8 cellular contexts compared by ENCODE assay signal in the genomic region with DNA sequence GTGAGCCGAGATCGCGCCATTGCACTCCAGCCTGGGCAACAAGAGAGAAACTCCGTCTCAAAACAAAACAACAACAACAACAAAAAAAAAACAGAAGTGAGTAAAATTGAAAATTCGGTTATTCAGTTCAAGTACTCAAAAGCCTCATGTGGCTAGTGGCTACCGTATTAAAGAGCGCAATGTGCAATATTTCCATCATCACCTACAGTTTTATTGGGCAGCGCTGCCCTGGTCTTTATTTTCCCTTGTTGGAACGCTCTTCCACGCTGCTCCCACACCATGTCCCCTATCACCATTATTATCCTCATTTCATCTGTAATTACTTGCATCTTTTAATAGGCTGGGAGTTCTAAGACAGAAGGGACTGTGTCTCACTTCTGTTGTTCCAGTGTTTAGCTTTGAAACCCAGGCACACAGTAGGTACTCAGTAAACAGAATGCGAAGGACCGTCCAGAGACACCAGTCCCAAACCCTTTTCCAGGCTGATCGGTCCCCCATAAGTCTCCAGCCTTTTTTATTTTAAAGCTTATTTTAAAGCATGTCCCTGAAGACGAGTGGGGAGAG. TPM values are rescaled to one million over a fixed set of nuclear protein-coding genes. Genes with fewer than 3 reads are reported as not detected.
A peak's percentile ranks its signal among the peaks of the same experiment; 100 is the strongest.
DNase-seq lines count a peak whose midpoint lies in the region; ATAC-seq and TF ChIP-seq lines count a peak whose summit lies in the region.

No MANE protein-coding gene starts in this region.

- H4K20me1 ChIP-seq in SU-DHL-6 (ENCODE audit: low read depth, low read length), result no peaks in the 10 kb centered on the region

- H3F3A ChIP-seq in SU-DHL-6 (ENCODE audit: insufficient read depth), result no peaks in the 10 kb centered on the region; the same call in 1 of the 2 replicates

- DNase-seq in heart right ventricle (no peak), spleen (no peak), adrenal gland (no peak), epidermal melanocyte (ENCODE audit: insufficient read length, low spot score) (no peak)

- ATAC-seq in GM21786 (IDR thresholded peaks at IDR 0.05; ENCODE audit: unreplicated experiment) (peak; percentile 14), heart right ventricle (peak in 1 of 8 donors; percentile 25), GM18520 (IDR thresholded peaks at IDR 0.05; ENCODE audit: unreplicated experiment) (no peak), GM19452 (IDR thresholded peaks at IDR 0.05; ENCODE audit: unreplicated experiment) (no peak)

- H3K4me1 ChIP-seq in heart right ventricle, result peaks cover 0 to 34% (median 20%) of the 10 kb centered on the region in 9 donors
- H3K4me1 ChIP-seq in spleen, result peaks cover 8 to 45% (median 26%) of the 10 kb centered on the region in 6 donors
- peaks cover 23 to 27% of the 10 kb centered on the region in 2 donors for H3K4me1 ChIP-seq in adrenal gland (replicated peaks in 1 of 2)

- peak overlapping the region; percentile 69 for H3K4me2 ChIP-seq in SU-DHL-6 (ENCODE audit: low read depth, low read length, poor library complexity, severe bottlenecking)

- no peak for TF ChIP-seq CTCF in SU-DHL-6 (IDR thresholded peaks at IDR 0.05; ENCODE audit: insufficient read depth, low read length, poor library complexity, severe bottlenecking)
- no peak for TF ChIP-seq CTCF in heart right ventricle (IDR thresholded peaks at IDR 0.05)
- TF ChIP-seq CTCF in spleen (IDR thresholded peaks at IDR 0.05 in 8 of 11, conservative IDR thresholded peaks at IDR 0.05 in 3 of 11), result no peak
- TF ChIP-seq CTCF in adrenal gland (IDR thresholded peaks at IDR 0.05), result no peak

- H3K79me2 ChIP-seq in SU-DHL-6 (ENCODE audit: insufficient read depth, low read length), result peaks cover 45% of the 10 kb centered on the region

- no peaks in the 10 kb centered on the region for H3K9me3 ChIP-seq in SU-DHL-6 (ENCODE audit: insufficient read depth, low read length)
- H3K9me3 ChIP-seq in heart right ventricle, result no peaks in the 10 kb centered on the region
- H3K9me3 ChIP-seq in spleen, result no peaks in the 10 kb centered on the region
- H3K9me3 ChIP-seq in adrenal gland (replicated peaks in 1 of 3), result no peaks in the 10 kb centered on the region

- no peaks in the 10 kb centered on the region for H3K9me2 ChIP-seq in SU-DHL-6 (replicated peaks; ENCODE audit: insufficient read depth, low read length)

- peak overlapping the region; percentile 89 for H2AFZ ChIP-seq in SU-DHL-6 (ENCODE audit: low read depth, low read length, severe bottlenecking)

- peak overlapping the region; percentile 98 for H3K9ac ChIP-seq in SU-DHL-6 (ENCODE audit: low read length)

- H3K27me3 ChIP-seq in SU-DHL-6 (ENCODE audit: low read length) (no peaks in the 10 kb centered on the region), heart right ventricle (no peaks in the 10 kb centered on the region), spleen (replicated peaks in 1 of 7) (no peaks in the 10 kb centered on the region), adrenal gland (no peaks in the 10 kb centered on the region)

- intact Hi-C loops in heart right ventricle (cut with DNase I) (no loop called here), spleen (cut with DNase I; ENCODE audit: low total_unique reads) (no loop called here), adrenal gland (cut with DNase I) (no loop called here)

- H3K4me3 ChIP-seq in SU-DHL-6 (ENCODE audit: insufficient read depth, low read length, poor library complexity, severe bottlenecking), result peak overlapping the region; percentile 88
- H3K4me3 ChIP-seq in heart right ventricle, result peak overlapping the region; percentile 47 to 97 (median 89)
- H3K4me3 ChIP-seq in spleen, result peak overlapping the region; percentile 62 to 95 (median 84)
- H3K4me3 ChIP-seq in adrenal gland, result peak overlapping the region in 2 of 4 donors; percentile 50 to 96

- H3K36me3 ChIP-seq in SU-DHL-6 (ENCODE audit: low read length), result no peaks in the 10 kb centered on the region
- no peaks in the 10 kb centered on the region for H3K36me3 ChIP-seq in heart right ventricle
- H3K36me3 ChIP-seq in spleen, result no peaks in the 10 kb centered on the region
- no peaks in the 10 kb centered on the region for H3K36me3 ChIP-seq in adrenal gland (replicated peaks in 1 of 2)

- WGBS in heart right ventricle, 2 donors, result 57 to 58% methylated on average over 14 of the region's 14 CpGs
- 36 to 58% (median 57%) methylated on average over 14 of the region's 14 CpGs for WGBS in spleen, 5 donors
- WGBS in adrenal gland, 4 donors, result 49 to 55% (median 52%) methylated on average over 14 of the region's 14 CpGs

- H3K27ac ChIP-seq in SU-DHL-6 (ENCODE audit: low read depth, low read length) (peak overlapping the region; percentile 30), heart right ventricle (peak overlapping the region in 9 of 10 donors; percentile 33 to 83 (median 70)), spleen (peak overlapping the region in 7 of 8 donors; percentile 39 to 82 (median 65)), adrenal gland (peak overlapping the region in 2 of 5 donors; percentile 79 to 85)

- TF ChIP-seq POLR2A in spleen (IDR thresholded peaks at IDR 0.05), result no peak
- TF ChIP-seq POLR2A in adrenal gland (IDR thresholded peaks at IDR 0.05), result no peak

RNA-seq across cellular contexts. Expression of gene HACD3, which starts 0.4 kb away (rescaled TPM):
- 10 to 100 TPM in 3 of 10 donors, 1 to 10 TPM in 7; 5.3 to 13.4 (median 8.4) TPM for total RNA-seq in heart right ventricle
- polyA plus RNA-seq in heart right ventricle, result 1 to 10 TPM; 3.7 to 8.1 TPM
- 10 to 100 TPM; 23.0 to 47.4 (median 29.5) TPM for total RNA-seq in spleen
- 10 to 100 TPM in 1 of 3 donors, 1 to 10 TPM in 2; 5.5 to 13.2 (median 10.0) TPM for polyA plus RNA-seq in spleen
- 100 to 1,000 TPM in 6 of 8 donors, 10 to 100 TPM in 2; 95.9 to 142 (median 119) TPM for total RNA-seq in adrenal gland
- 100 to 1,000 TPM in 1 of 3 donors, 10 to 100 TPM in 2; 13.8 to 217 (median 14.8) TPM for polyA plus RNA-seq in adrenal gland

RNA-seq across cellular contexts. Expression of gene DPP8, which starts 12.3 kb away (rescaled TPM):
- total RNA-seq in heart right ventricle, result 10 to 100 TPM; 32.3 to 45.3 (median 38.9) TPM
- polyA plus RNA-seq in heart right ventricle, result 1 to 10 TPM; 6.9 to 8.8 TPM
- 10 to 100 TPM; 40.1 to 74.6 (median 55.9) TPM for total RNA-seq in spleen
- 10 to 100 TPM in 1 of 3 donors, 1 to 10 TPM in 2; 6.0 to 12.8 (median 6.8) TPM for polyA plus RNA-seq in spleen
- 100 to 1,000 TPM in 1 of 8 donors, 10 to 100 TPM in 7; 31.7 to 101 (median 42.5) TPM for total RNA-seq in adrenal gland
- 10 to 100 TPM in 2 of 3 donors, 1 to 10 TPM in 1; 5.7 to 26.8 (median 13.3) TPM for polyA plus RNA-seq in adrenal gland
